11 cellular contexts compared by ENCODE assay signal in the genomic region with DNA sequence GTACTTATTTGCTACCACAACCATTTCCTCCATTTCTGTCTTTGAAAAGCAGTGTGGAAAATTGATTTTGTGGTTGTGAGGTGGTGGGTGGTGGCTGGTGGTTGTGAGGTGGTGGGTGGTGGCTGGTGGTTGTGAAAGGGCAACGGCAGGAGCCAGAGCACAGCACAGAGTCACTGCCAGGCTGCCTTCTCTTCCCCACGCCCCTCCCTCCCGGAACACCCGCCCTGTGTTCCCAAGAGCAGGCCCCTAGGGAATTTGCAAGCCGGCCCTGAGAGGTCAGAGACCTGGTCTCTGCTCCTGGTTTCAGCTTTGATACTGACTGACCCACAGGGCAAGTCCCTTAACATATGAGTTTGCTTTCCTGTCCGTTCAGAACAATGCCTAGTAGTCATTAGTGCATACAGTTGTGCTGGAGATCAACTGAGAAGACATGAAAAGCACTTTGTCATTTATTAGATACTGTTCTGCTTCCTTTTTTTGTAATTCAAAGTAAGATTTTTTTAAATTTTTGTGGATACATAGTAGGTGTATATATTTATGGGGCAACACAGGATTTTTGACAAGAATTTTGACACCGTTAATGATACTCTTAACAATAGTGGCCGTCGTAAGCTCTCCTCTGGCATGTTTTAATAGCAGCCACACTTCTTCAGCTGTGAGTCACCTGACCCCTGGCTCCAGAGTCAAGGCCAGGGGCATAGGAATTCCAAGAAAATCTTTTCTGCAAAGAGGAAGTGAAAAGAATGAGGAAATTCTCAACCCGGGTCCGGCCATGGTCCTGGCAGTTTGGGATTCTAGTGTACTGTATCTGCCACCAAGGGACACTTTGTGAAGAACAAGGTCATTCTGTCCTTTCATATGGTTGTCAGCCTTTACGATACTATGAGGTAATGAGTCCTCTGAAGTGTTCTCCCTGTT. TPM values are rescaled to one million over a fixed set of nuclear protein-coding genes. Genes with fewer than 3 reads are reported as not detected.
DNase-seq lines count a peak whose midpoint lies in the region; ATAC-seq and TF ChIP-seq lines count a peak whose summit lies in the region.
"Had no signal": no experiment of that assay in that cellular context is flagged by ENCODE, and none has a peak within 500 bp of the region (broad histone marks: within the 10 kb centered on the region; RNA-seq: fewer than 3 reads in every experiment).

No MANE protein-coding gene starts in this region.

- WGBS in testis, 2 donors, result 42% methylated on average over 12 of the region's 12 CpGs

- H3K9me3 ChIP-seq in left lung (no peaks in the 10 kb centered on the region), testis (no peaks in the 10 kb centered on the region)

- no peaks in the 10 kb centered on the region for H3K9me3 Mint-ChIP-seq in activated T-cell treated with anti-CD3 and anti-CD28 coated beads, Interleukin-2, amount 50 U/mL, for 72 hours
- H3K9me3 Mint-ChIP-seq: natural killer cell treated with Interleukin-12 subunit alpha and Interleukin-12 subunit beta and Interleukin-15 and Interleukin-18, amount 100 ng/mL, for 72 hours had no signal

- H3K4me3 ChIP-seq in astrocyte of the spinal cord (ENCODE audit: low read depth, low read length) (no peak overlapping the region), left lung (no peak overlapping the region), testis (no peak overlapping the region)

- peaks cover 0 to 9% of the 10 kb centered on the region in 2 donors for H3K4me1 ChIP-seq in left lung
- H3K4me1 ChIP-seq in testis, result peaks cover 11% of the 10 kb centered on the region

- TF ChIP-seq CTCF in astrocyte of the spinal cord (IDR thresholded peaks at IDR 0.05; ENCODE audit: low read depth, low read length) (no peak), left lung (IDR thresholded peaks at IDR 0.05) (no peak), testis (IDR thresholded peaks at IDR 0.05) (no peak)

- H3K27me3 Mint-ChIP-seq in activated T-cell treated with anti-CD3 and anti-CD28 coated beads, Interleukin-2, amount 50 U/mL, for 72 hours (ENCODE audit: low read depth), result no peaks in the 10 kb centered on the region
- H3K27me3 Mint-ChIP-seq: activated CD8-positive, alpha-beta memory T cell treated with anti-CD3 and anti-CD28 coated beads, Interleukin-2, amount 10 ng/mL, durations not matched to agents 7 days and 5 days; natural killer cell treated with Interleukin-12 subunit alpha and Interleukin-12 subunit beta and Interleukin-15 and Interleukin-18, amount 100 ng/mL, for 72 hours had no signal

- peaks cover 53% of the 10 kb centered on the region for H3K4me1 Mint-ChIP-seq in activated T-cell treated with anti-CD3 and anti-CD28 coated beads, Interleukin-2, amount 50 U/mL, for 72 hours (ENCODE audit: low read depth)

- intact Hi-C loops in left lung (cut with DNase I) (no loop called here), testis (cut with DNase I; ENCODE audit: low total_unique reads) (no loop called here)

- ATAC-seq in activated T-cell treated with anti-CD3 and anti-CD28 coated beads, Interleukin-2, amount 50 U/mL, for 72 hours (replicated peaks in 1 of 2), result peak; percentile 49 to 60
- ATAC-seq in left lung, result peak; percentile 69
- ATAC-seq: activated CD8-positive, alpha-beta memory T cell treated with anti-CD3 and anti-CD28 coated beads, Interleukin-2, amount 10 ng/mL, durations not matched to agents 7 days and 5 days; Panc1 had no signal

- TF ChIP-seq POLR2A in testis (IDR thresholded peaks at IDR 0.05), result no peak
- TF ChIP-seq POLR2A in erythroblast (IDR thresholded peaks at IDR 0.05; ENCODE audit: low read length), result no peak

- in situ Hi-C loops in astrocyte of the spinal cord (cut with HindIII; ENCODE audit: low sequenced_read_pairs), result no loop called here

- peak overlapping the region; percentile 15 for H3K27ac Mint-ChIP-seq in activated T-cell treated with anti-CD3 and anti-CD28 coated beads, Interleukin-2, amount 50 U/mL, for 72 hours
- H3K27ac Mint-ChIP-seq: activated CD8-positive, alpha-beta memory T cell treated with anti-CD3 and anti-CD28 coated beads, Interleukin-2, amount 10 ng/mL, durations not matched to agents 7 days and 5 days had no signal

- H3K27ac ChIP-seq in left lung (no peak overlapping the region), testis (peak overlapping the region in 1 of 2 donors; percentile 31)

- H3K4me3 Mint-ChIP-seq in activated T-cell treated with anti-CD3 and anti-CD28 coated beads, Interleukin-2, amount 50 U/mL, for 72 hours, result peak overlapping the region in 1 of 2 donors; percentile 34
- H3K4me3 Mint-ChIP-seq: activated CD8-positive, alpha-beta memory T cell treated with anti-CD3 and anti-CD28 coated beads, Interleukin-2, amount 10 ng/mL, durations not matched to agents 7 days and 5 days; natural killer cell treated with Interleukin-12 subunit alpha and Interleukin-12 subunit beta and Interleukin-15 and Interleukin-18, amount 100 ng/mL, for 72 hours had no signal

- peaks cover 1 to 2% of the 10 kb centered on the region in 2 donors for H3K36me3 Mint-ChIP-seq in activated T-cell treated with anti-CD3 and anti-CD28 coated beads, Interleukin-2, amount 50 U/mL, for 72 hours (ENCODE audit: insufficient read depth in 2 of 2)
- H3K36me3 Mint-ChIP-seq: activated CD8-positive, alpha-beta memory T cell treated with anti-CD3 and anti-CD28 coated beads, Interleukin-2, amount 10 ng/mL, durations not matched to agents 7 days and 5 days; natural killer cell treated with Interleukin-12 subunit alpha and Interleukin-12 subunit beta and Interleukin-15 and Interleukin-18, amount 100 ng/mL, for 72 hours had no signal

- H3K36me3 ChIP-seq in left lung (peaks cover 0 to 12% of the 10 kb centered on the region in 2 donors), testis (ENCODE audit: low read depth, missing control alignments) (no peaks in the 10 kb centered on the region)

- no peaks in the 10 kb centered on the region for H3K27me3 ChIP-seq in left lung
- H3K27me3 ChIP-seq in testis, result no peaks in the 10 kb centered on the region

- DNase-seq in activated T-cell treated with anti-CD3 and anti-CD28 coated beads, Interleukin-2, amount 50 U/mL, for 72 hours, result peak; percentile 17 to 22
- no peak for DNase-seq in activated T-cell treated with anti-CD3 and anti-CD28 coated beads, Interleukin-2, amount 50 U/mL, for 1 hour
- DNase-seq in astrocyte of the spinal cord (ENCODE audit: low read depth, low spot score) (peak; percentile 26), left lung (peak in 1 of 2 donors; percentile 41), testis (peak; percentile 64), DMS 273 (lab: John Stamatoyannopoulos, UW; ENCODE audit: unreplicated experiment) (no peak), erythroblast (lab: John Stamatoyannopoulos, UW) (no peak), epidermal melanocyte (ENCODE audit: insufficient read length, low spot score) (no peak)
- DNase-seq: activated CD8-positive, alpha-beta memory T cell treated with anti-CD3 and anti-CD28 coated beads, Interleukin-2, amount 10 ng/mL, durations not matched to agents 7 days and 5 days had no signal

RNA-seq across cellular contexts. Expression of a gene that starts 53.2 kb away (rescaled TPM):
- 1 to 10 TPM; 7.0 to 8.6 TPM for total RNA-seq in activated T-cell treated with anti-CD3 and anti-CD28 coated beads, Interleukin-2, amount 50 U/mL, for 72 hours
- 10 to 100 TPM; 43.1 to 67.5 TPM for total RNA-seq in left lung
- 100 to 1,000 TPM; 166 to 232 TPM for total RNA-seq in testis
- 57.5 TPM for polyA plus RNA-seq in testis (ENCODE audit: insufficient read depth, low read depth, low replicate concordance)

Comparison
In these comparisons a context has a peak if more than half of its experiments do, and no peak if none do; other contexts are left out.
1. DNase-seq: peak in activated T-cell treated with anti-CD3 and anti-CD28 coated beads, Interleukin-2, amount 50 U/mL, for 72 hours (2 of 2), astrocyte of the spinal cord (single experiment) and testis (single experiment); none in activated T-cell treated with anti-CD3 and anti-CD28 coated beads, Interleukin-2, amount 50 U/mL, for 1 hour (single experiment), DMS 273 (single experiment), erythroblast (0 of 2) and epidermal melanocyte (single experiment).
2. RNA of a gene that starts 53.2 kb away (total RNA-seq): 166 to 232 TPM in testis and 43.1 to 67.5 TPM in left lung; 7.0 to 8.6 TPM in activated T-cell treated with anti-CD3 and anti-CD28 coated beads, Interleukin-2, amount 50 U/mL, for 72 hours; every median in the first group is over 4 times any median in the second.